8 cellular contexts compared by ENCODE assay signal in genomic region chr17:21288581-21289017, GRCh38. TPM values are rescaled to one million over a fixed set of nuclear protein-coding genes. Genes with fewer than 3 reads are reported as not detected.
A peak's percentile ranks its signal among the peaks of the same experiment; 100 is the strongest.
DNase-seq lines count a peak whose midpoint lies in the region; ATAC-seq and TF ChIP-seq lines count a peak whose summit lies in the region.

No MANE protein-coding gene starts in this region.

- intact Hi-C loops in CD14-positive monocyte (cut with micrococcal nuclease) = loop anchor here (1.0 to 10.0 kb wide), 3 partner anchors 8 to 244 kb away; partner anchors contain the start of genes DHRS7B (in 1 of the 2) and USP22 (in 1 of the 2)

- H3K27ac Mint-ChIP-seq in CD14-positive monocyte = peak overlapping the region; percentile 99 to 100 (median 99)

- peaks cover 46% of the 10 kb centered on the region for H3K4me1 Mint-ChIP-seq in CD14-positive monocyte

- DNase-seq in CD14-positive monocyte (ENCODE audit: low spot score) = no peak
- DNase-seq in NOMO-1 treated with DMSO at 0.1 percent for 48 hours (lab: John Stamatoyannopoulos, UW; ENCODE audit: unreplicated experiment) = peak; percentile 28
- DNase-seq in smooth muscle cell (lab: John Stamatoyannopoulos, UW; ENCODE audit: unreplicated experiment) = no peak
- no peak for DNase-seq in NCI-H1930 (lab: John Stamatoyannopoulos, UW)
- no peak for DNase-seq in DMS153 (lab: John Stamatoyannopoulos, UW)
- no peak for DNase-seq in D341Med (ENCODE audit: low spot score)

- H3K79me2 ChIP-seq in smooth muscle cell (ENCODE audit: low read depth) = peaks cover 72% of the 10 kb centered on the region

- H3K36me3 Mint-ChIP-seq in CD14-positive monocyte = peaks cover 28 to 52% of the 10 kb centered on the region in 2 donors

- H3K4me3 ChIP-seq in duodenal mucosa (ENCODE audit: low read depth in 1 of 2, low read length in 2 of 2) = peak overlapping the region; percentile 86 to 91
- H3K4me3 ChIP-seq in smooth muscle cell = no peak overlapping the region

- peaks cover 84% of the 10 kb centered on the region for H4K20me1 ChIP-seq in smooth muscle cell (ENCODE audit: low read depth)

- H3K4me1 ChIP-seq in duodenal mucosa (ENCODE audit: control insufficient read depth in 1 of 2, insufficient read depth in 2 of 2, low read length in 2 of 2) (peaks cover 37 to 50% of the 10 kb centered on the region in 2 donors), smooth muscle cell (ENCODE audit: low read depth) (peaks cover 23% of the 10 kb centered on the region)

- no peaks in the 10 kb centered on the region for H3F3A ChIP-seq in smooth muscle cell (ENCODE audit: low read depth)

- H3K9me3 ChIP-seq in duodenal mucosa (ENCODE audit: control insufficient read depth in 1 of 2, low read length in 2 of 2) (peaks cover 0 to 2% of the 10 kb centered on the region in 2 donors), smooth muscle cell (replicated peaks; ENCODE audit: low read depth) (no peaks in the 10 kb centered on the region)

- H3K36me3 ChIP-seq in duodenal mucosa (ENCODE audit: control insufficient read depth in 1 of 2, insufficient read depth in 2 of 2, low read length in 2 of 2) = peaks cover 4 to 7% of the 10 kb centered on the region in 2 donors
- H3K36me3 ChIP-seq in smooth muscle cell (ENCODE audit: low read depth) = no peaks in the 10 kb centered on the region

- H3K27me3 ChIP-seq in duodenal mucosa (ENCODE audit: control insufficient read depth in 1 of 2, insufficient read depth in 2 of 2, low read length in 2 of 2) (no peaks in the 10 kb centered on the region), smooth muscle cell (ENCODE audit: low read depth) (no peaks in the 10 kb centered on the region)

- H3K4me2 ChIP-seq in smooth muscle cell = peak overlapping the region; percentile 68

- H3K9me3 Mint-ChIP-seq in CD14-positive monocyte = peaks cover 0 to 9% (median 2%) of the 10 kb centered on the region in 7 donors

- 84% methylated on average over 5 of the region's 5 CpGs for WGBS in smooth muscle cell (ENCODE audit: low lambda C conversion rate)

- H3K27ac ChIP-seq in duodenal mucosa (ENCODE audit: low read depth, low read length) = peak overlapping the region; percentile 99
- peak overlapping the region; percentile 71 for H3K27ac ChIP-seq in smooth muscle cell (ENCODE audit: low read depth)

- ATAC-seq in GM19351 (IDR thresholded peaks at IDR 0.05; ENCODE audit: unreplicated experiment) = peak; percentile 15

- TF ChIP-seq CTCF in CD14-positive monocyte (IDR thresholded peaks at IDR 0.05) (peak; percentile 45), smooth muscle cell (IDR thresholded peaks at IDR 0.05; ENCODE audit: borderline replicate concordance, insufficient read depth, poor library complexity, severe bottlenecking) (no peak)

- H3K9ac ChIP-seq in duodenal mucosa (ENCODE audit: low read depth in 1 of 2, low read length in 2 of 2) (peak overlapping the region; percentile 93 to 97), smooth muscle cell (ENCODE audit: low read depth) (no peak overlapping the region)

- peak overlapping the region; percentile 99 to 100 for H3K4me3 Mint-ChIP-seq in CD14-positive monocyte

- H3K27me3 Mint-ChIP-seq in CD14-positive monocyte (ENCODE audit: low read depth in 3 of 3) = peaks cover 5 to 9% (median 6%) of the 10 kb centered on the region in 3 donors

- no peak overlapping the region for H2AFZ ChIP-seq in smooth muscle cell (ENCODE audit: low read depth)

RNA-seq across cellular contexts. Expression of gene MAP2K3, which starts 4.1 kb away (rescaled TPM):
- 100 to 1,000 TPM; 107 to 166 TPM for polyA plus RNA-seq in CD14-positive monocyte
- 14.2 and 14.8 TPM in 2 replicates for total RNA-seq in smooth muscle cell
- 53.8 and 58.4 TPM in 2 replicates for polyA plus RNA-seq in smooth muscle cell

RNA-seq across cellular contexts. Expression of gene NATD1, which starts 35.4 kb away (rescaled TPM):
- polyA plus RNA-seq in CD14-positive monocyte (1 to 10 TPM; 3.0 to 3.8 TPM), smooth muscle cell (2.7 and 4.3 TPM in 2 replicates)
- total RNA-seq in smooth muscle cell = 2.2 and 3.4 TPM in 2 replicates
